Comparison of ENCODE assay signal across 9 cellular contexts in genomic region chr20:60055740-60056139, GRCh38.
DNase-seq lines count a peak whose midpoint lies in the region; ATAC-seq and TF ChIP-seq lines count a peak whose summit lies in the region.
"Had no signal": no experiment of that assay in that cellular context is flagged by ENCODE, and none has a peak within 500 bp of the region (broad histone marks: within the 10 kb centered on the region; RNA-seq: fewer than 3 reads in every experiment).

No MANE protein-coding gene starts in this region.

- WGBS in spleen, 5 donors, result 5 to 37% (median 25%) methylated on average over 4 to 14 of the region's 14 CpGs

- peak overlapping the region in 7 of 8 donors; percentile 71 to 96 (median 87) for H3K27ac ChIP-seq in spleen
- H3K27ac ChIP-seq: cardiac muscle cell had no signal

- peak overlapping the region; percentile 92 for H3K4me3 Mint-ChIP-seq in T-helper 17 cell

- peak overlapping the region in 5 of 8 donors; percentile 4 to 66 (median 23) for H3K4me3 ChIP-seq in spleen
- H3K4me3 ChIP-seq: cardiac muscle cell had no signal

- peaks cover 40% of the 10 kb centered on the region for H3K4me1 Mint-ChIP-seq in T-helper 17 cell

- H3K9me3 ChIP-seq in T-helper 17 cell (ENCODE audit: control insufficient read depth, low read length, poor library complexity, severe bottlenecking), result no peaks in the 10 kb centered on the region
- H3K9me3 ChIP-seq in spleen, result no peaks in the 10 kb centered on the region

- no peaks in the 10 kb centered on the region for H3K27me3 Mint-ChIP-seq in T-helper 17 cell

- H3K27me3 ChIP-seq in spleen (replicated peaks in 1 of 7), result peaks cover 0 to 30% (median 0%) of the 10 kb centered on the region in 7 donors

- DNase-seq in T-helper 17 cell (peak in 2 of 3 donors; percentile 26), ecto neural progenitor cell (ENCODE audit: low spot score) (peak; percentile 36), spleen (peak; percentile 89), GM10266 (ENCODE audit: extremely low spot score) (no peak), NCI-H774 (lab: John Stamatoyannopoulos, UW) (no peak)

- no peak for TF ChIP-seq POLR2A in spleen (IDR thresholded peaks at IDR 0.05)

- H3K4me1 ChIP-seq in spleen, result peaks cover 13 to 77% (median 48%) of the 10 kb centered on the region in 6 donors

- TF ChIP-seq CTCF in spleen (IDR thresholded peaks at IDR 0.05 in 8 of 11, conservative IDR thresholded peaks at IDR 0.05 in 3 of 11) (peak in 1 of 11 experiments; percentile 15), GM10266 (IDR thresholded peaks at IDR 0.05; ENCODE audit: control insufficient read depth, insufficient read depth, low read depth, missing control alignments) (no peak)

- peak overlapping the region; percentile 91 for H3K27ac Mint-ChIP-seq in T-helper 17 cell

- peak; percentile 47 for ATAC-seq in GM19397 (IDR thresholded peaks at IDR 0.05; ENCODE audit: unreplicated experiment)
- peak; percentile 71 for ATAC-seq in T-helper 17 cell
- ATAC-seq in HG03342 (IDR thresholded peaks at IDR 0.05; ENCODE audit: unreplicated experiment), result no peak
- ATAC-seq in GM19455 (IDR thresholded peaks at IDR 0.05; ENCODE audit: unreplicated experiment), result no peak

- H3K36me3 Mint-ChIP-seq in T-helper 17 cell (ENCODE audit: low read depth), result no peaks in the 10 kb centered on the region

- intact Hi-C loops in spleen (cut with DNase I; ENCODE audit: low total_unique reads), result loop anchor here (10.0 kb wide), 1 partner anchor 1069 kb away; no protein-coding TSS in a partner anchor

- H3K36me3 ChIP-seq in spleen, result no peaks in the 10 kb centered on the region
- H3K36me3 ChIP-seq: cardiac muscle cell had no signal

Comparison
In these comparisons a context has a peak if more than half of its experiments do, and no peak if none do; other contexts are left out.
1. ATAC-seq: peak in GM19397 (single experiment) and T-helper 17 cell (single experiment); none in HG03342 (single experiment) and GM19455 (single experiment).
2. DNase-seq: peak in T-helper 17 cell (2 of 3), ecto neural progenitor cell (single experiment) and spleen (single experiment); none in GM10266 (single experiment) and NCI-H774 (single experiment).